ENCODE assay signal across 18 cellular contexts in the genomic region with DNA sequence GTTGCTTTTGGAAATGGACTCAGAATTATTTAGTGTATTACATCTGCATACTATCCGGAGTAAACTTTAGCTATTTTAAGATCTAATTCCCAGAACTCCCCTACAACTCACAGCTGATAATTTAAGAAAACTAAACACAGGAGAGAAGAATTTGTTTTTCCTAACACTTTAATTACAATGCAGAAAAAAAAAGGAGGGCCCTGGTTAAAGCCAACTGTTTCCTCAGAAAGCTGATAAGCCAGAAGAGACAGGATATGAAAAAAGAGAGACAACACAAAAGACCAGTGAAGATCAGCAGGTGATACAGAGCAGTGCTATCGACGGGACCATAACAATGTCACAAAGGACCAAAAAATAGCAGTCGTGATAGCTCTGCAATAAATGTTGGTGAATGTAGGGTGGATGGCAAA. TPM values are rescaled to one million over a fixed set of nuclear protein-coding genes. Genes with fewer than 3 reads are reported as not detected.
DNase-seq lines count a peak whose midpoint lies in the region; ATAC-seq, FAIRE-seq and TF ChIP-seq lines count a peak whose summit lies in the region.
"Had no signal": no experiment of that assay in that cellular context is flagged by ENCODE, and none has a peak within 500 bp of the region (broad histone marks: within the 10 kb centered on the region; RNA-seq: fewer than 3 reads in every experiment).

No MANE protein-coding gene starts in this region.

- peaks cover 0 to 6% (median 4%) of the 10 kb centered on the region in 3 donors for H3K27me3 Mint-ChIP-seq in immature natural killer cell (ENCODE audit: low read depth in 3 of 3)
- no peaks in the 10 kb centered on the region for H3K27me3 Mint-ChIP-seq in stimulated activated memory B cell treated with anti-CD40 and anti-IgM and Interleukin-4, amounts not matched to agents 10 μg/mL and 1 μg/mL and 100 μg/mL, for 72 hours
- H3K27me3 Mint-ChIP-seq in activated CD4-positive, alpha-beta memory T cell treated with anti-CD3 and anti-CD28 coated beads, Interleukin-2, amount 10 ng/mL, durations not matched to agents 7 days and 5 days = no peaks in the 10 kb centered on the region

- peak overlapping the region; percentile 0 to 54 (median 16) for H3K4me3 Mint-ChIP-seq in immature natural killer cell
- H3K4me3 Mint-ChIP-seq in stimulated activated memory B cell treated with anti-CD40 and anti-IgM and Interleukin-4, amounts not matched to agents 10 μg/mL and 1 μg/mL and 100 μg/mL, for 72 hours = no peak overlapping the region
- H3K4me3 Mint-ChIP-seq in activated CD4-positive, alpha-beta memory T cell treated with anti-CD3 and anti-CD28 coated beads, Interleukin-2, amount 10 ng/mL, durations not matched to agents 7 days and 5 days = no peak overlapping the region
- H3K4me3 Mint-ChIP-seq: nephron progenitor cell had no signal

- no peaks in the 10 kb centered on the region for H3K27me3 ChIP-seq in breast epithelium
- H3K27me3 ChIP-seq: tibial nerve had no signal

- FAIRE-seq in GM19239 (lab: Jason Lieb, UNC) = peak; percentile 21

- no peaks in the 10 kb centered on the region for H3K36me3 ChIP-seq in breast epithelium

- TF ChIP-seq POLR2A in breast epithelium (IDR thresholded peaks at IDR 0.05) = no peak

- no peak for ATAC-seq in stimulated activated memory B cell treated with anti-CD40 and anti-IgM and Interleukin-4, amounts not matched to agents 10 μg/mL and 1 μg/mL and 100 μg/mL, for 72 hours
- ATAC-seq in HG02885 (IDR thresholded peaks at IDR 0.05; ENCODE audit: poor library complexity, unreplicated experiment) (no peak), HG03469 (IDR thresholded peaks at IDR 0.05; ENCODE audit: unreplicated experiment) (no peak)

- peaks cover 0 to 32% of the 10 kb centered on the region in 2 donors for H3K4me1 ChIP-seq in breast epithelium

- peaks cover 0 to under 1% of the 10 kb centered on the region in 2 donors for H3K9me3 ChIP-seq in breast epithelium

- POLR2A ChIA-PET in activated CD4-positive, alpha-beta memory T cell treated with anti-CD3 and anti-CD28 coated beads, Interleukin-2, amount 10 ng/mL, durations not matched to agents 7 days and 5 days (lab: Charles Lee) = no interaction called here

- peaks cover 79 to 89% of the 10 kb centered on the region in 2 donors for H3K4me1 Mint-ChIP-seq in immature natural killer cell
- peaks cover 79% of the 10 kb centered on the region for H3K4me1 Mint-ChIP-seq in stimulated activated memory B cell treated with anti-CD40 and anti-IgM and Interleukin-4, amounts not matched to agents 10 μg/mL and 1 μg/mL and 100 μg/mL, for 72 hours
- peaks cover 40% of the 10 kb centered on the region for H3K4me1 Mint-ChIP-seq in activated CD4-positive, alpha-beta memory T cell treated with anti-CD3 and anti-CD28 coated beads, Interleukin-2, amount 10 ng/mL, durations not matched to agents 7 days and 5 days

- no peak for TF ChIP-seq CTCF in breast epithelium (IDR thresholded peaks at IDR 0.05)

- intact Hi-C loops in breast epithelium (cut with DNase I; ENCODE audit: low total_unique reads) = no loop called here

- DNase-seq in GM19239 (ENCODE audit: insufficient read length, low spot score) = no peak
- no peak for DNase-seq in breast epithelium (ENCODE audit: low spot score in 2 of 2)
- DNase-seq in immature natural killer cell = no peak
- DNase-seq in activated CD4-positive, alpha-beta memory T cell treated with anti-CD3 and anti-CD28 coated beads, Interleukin-2, amount 10 ng/mL, durations not matched to agents 7 days and 5 days = no peak
- no peak for DNase-seq in DMS79 (lab: John Stamatoyannopoulos, UW)
- DNase-seq: activated CD4-positive, CD25-positive, alpha-beta regulatory T cell treated with anti-CD3 and anti-CD28 coated beads, Interleukin-2, amount 50 U/mL, for 72 hours; activated T-cell treated with anti-CD3 and anti-CD28 coated beads, Interleukin-2, amount 50 U/mL, for 1 hour; amygdala; DMS79 treated with DMSO at 0.1 percent for 48 hours; effector CD4-positive, alpha-beta T cell; NCI-H1092 treated with DMSO at 0.1 percent for 48 hours; NCI-H345; nephron progenitor cell had no signal

- H3K27ac Mint-ChIP-seq in immature natural killer cell = peak overlapping the region in 5 of 6 donors; percentile 2 to 59 (median 21)
- peak overlapping the region; percentile 43 for H3K27ac Mint-ChIP-seq in stimulated activated memory B cell treated with anti-CD40 and anti-IgM and Interleukin-4, amounts not matched to agents 10 μg/mL and 1 μg/mL and 100 μg/mL, for 72 hours
- H3K27ac Mint-ChIP-seq in activated CD4-positive, alpha-beta memory T cell treated with anti-CD3 and anti-CD28 coated beads, Interleukin-2, amount 10 ng/mL, durations not matched to agents 7 days and 5 days = no peak overlapping the region
- H3K27ac Mint-ChIP-seq: nephron progenitor cell had no signal

- CTCF ChIA-PET in activated CD4-positive, alpha-beta memory T cell treated with anti-CD3 and anti-CD28 coated beads, Interleukin-2, amount 10 ng/mL, durations not matched to agents 7 days and 5 days (lab: Charles Lee) = no interaction called here

- H3K27ac ChIP-seq in breast epithelium = peak overlapping the region; percentile 64 to 73

- H3K4me3 ChIP-seq in breast epithelium = peak overlapping the region in 2 of 3 donors; percentile 23 to 37

- H3K36me3 Mint-ChIP-seq in immature natural killer cell = peaks cover 6 to 12% (median 6%) of the 10 kb centered on the region in 3 donors
- peaks cover 57% of the 10 kb centered on the region for H3K36me3 Mint-ChIP-seq in stimulated activated memory B cell treated with anti-CD40 and anti-IgM and Interleukin-4, amounts not matched to agents 10 μg/mL and 1 μg/mL and 100 μg/mL, for 72 hours
- peaks cover 61% of the 10 kb centered on the region for H3K36me3 Mint-ChIP-seq in activated CD4-positive, alpha-beta memory T cell treated with anti-CD3 and anti-CD28 coated beads, Interleukin-2, amount 10 ng/mL, durations not matched to agents 7 days and 5 days (ENCODE audit: low read depth)

- H3K9me3 Mint-ChIP-seq in immature natural killer cell = no peaks in the 10 kb centered on the region
- H3K9me3 Mint-ChIP-seq in stimulated activated memory B cell treated with anti-CD40 and anti-IgM and Interleukin-4, amounts not matched to agents 10 μg/mL and 1 μg/mL and 100 μg/mL, for 72 hours = peaks cover 11% of the 10 kb centered on the region
- H3K9me3 Mint-ChIP-seq in activated CD4-positive, alpha-beta memory T cell treated with anti-CD3 and anti-CD28 coated beads, Interleukin-2, amount 10 ng/mL, durations not matched to agents 7 days and 5 days = peaks cover 13% of the 10 kb centered on the region

RNA-seq across cellular contexts. Expression of a gene that starts 5.8 kb away (rescaled TPM):
- total RNA-seq in breast epithelium = 100 to 1,000 TPM; 126 to 207 (median 144) TPM
- 10 to 100 TPM; 70.4 to 79.3 (median 70.4) TPM for polyA plus RNA-seq in immature natural killer cell
- total RNA-seq in activated CD4-positive, alpha-beta memory T cell treated with anti-CD3 and anti-CD28 coated beads, Interleukin-2, amount 10 ng/mL, durations not matched to agents 7 days and 5 days = 10 to 100 TPM; 27.3 to 28.9 TPM

RNA-seq across cellular contexts. Expression of a gene that starts 39.9 kb away (rescaled TPM):
- total RNA-seq in breast epithelium = under 1 TPM in 1 of 3 donors, not detected in 2; 0.15 TPM
- polyA plus RNA-seq in immature natural killer cell = not detected
- not detected for total RNA-seq in activated CD4-positive, alpha-beta memory T cell treated with anti-CD3 and anti-CD28 coated beads, Interleukin-2, amount 10 ng/mL, durations not matched to agents 7 days and 5 days
- total RNA-seq: OCI-LY7, tibial nerve had no signal

Comparison
In these comparisons a context has a peak if more than half of its experiments do, and no peak if none do; other contexts are left out.
1. H3K4me3 Mint-ChIP-seq: peak in immature natural killer cell (5 of 5); none in stimulated activated memory B cell treated with anti-CD40 and anti-IgM and Interleukin-4, amounts not matched to agents 10 μg/mL and 1 μg/mL and 100 μg/mL, for 72 hours (single experiment) and activated CD4-positive, alpha-beta memory T cell treated with anti-CD3 and anti-CD28 coated beads, Interleukin-2, amount 10 ng/mL, durations not matched to agents 7 days and 5 days (single experiment).
2. RNA of a gene that starts 5.8 kb away (total RNA-seq): 126 to 207 TPM in breast epithelium; 27.3 to 28.9 TPM in activated CD4-positive, alpha-beta memory T cell treated with anti-CD3 and anti-CD28 coated beads, Interleukin-2, amount 10 ng/mL, durations not matched to agents 7 days and 5 days; every median in the first group is over 4 times any median in the second.